26 cellular contexts compared by ENCODE assay signal in genomic region chr19:46725859-46726393, GRCh38. TPM values are rescaled to one million over a fixed set of nuclear protein-coding genes. Genes with fewer than 3 reads are reported as not detected.
A peak's percentile ranks its signal among the peaks of the same experiment; 100 is the strongest.
DNase-seq lines count a peak whose midpoint lies in the region; ATAC-seq, FAIRE-seq and TF ChIP-seq lines count a peak whose summit lies in the region.
"Had no signal": no experiment of that assay in that cellular context is flagged by ENCODE, and none has a peak within 500 bp of the region (broad histone marks: within the 10 kb centered on the region; RNA-seq: fewer than 3 reads in every experiment).

No MANE protein-coding gene starts in this region.

- no peak for TF ChIP-seq CTCF in liver (IDR thresholded peaks at IDR 0.05; ENCODE audit: low read depth, low read length, missing input control)

- no peak for ATAC-seq in Right ventricle myocardium inferior
- ATAC-seq in activated T-cell treated with anti-CD3 and anti-CD28 coated beads, Interleukin-2, amount 50 U/mL, for 4 hours, result no peak

- FAIRE-seq in RCC 7860 (lab: Jason Lieb, UNC), result no peak
- FAIRE-seq: GM19239 had no signal

- H3K27ac Mint-ChIP-seq in activated T-helper 1 cell treated with anti-CD3 and anti-CD28 coated beads, Interleukin-12 subunit alpha, Interleukin-12 subunit beta, Interleukin-2, Interleukin-4 antibody, amounts not matched to agents 30 ng/mL and 10 ng/mL and 1 ng/mL, durations not matched to agents 14 hours and 24 hours and 36 hours, result peak overlapping the region; percentile 23
- H3K27ac Mint-ChIP-seq: activated naive CD4-positive, alpha-beta T cell treated with anti-CD3 and anti-CD28 coated beads for 36 hours; activated T-cell treated with anti-CD3 and anti-CD28 coated beads, Interleukin-2, amount 50 U/mL, for 24 hours had no signal

- peaks cover 16 to 83% (median 42%) of the 10 kb centered on the region in 4 donors for H3K36me3 ChIP-seq in liver (ENCODE audit: control insufficient read depth in 4 of 4, insufficient read depth in 3 of 4, low read depth in 1 of 4, low read length in 3 of 4)

- H3K4me3 ChIP-seq in liver (ENCODE audit: low read depth in 1 of 3, low read length in 3 of 3), result no peak overlapping the region
- H3K4me3 ChIP-seq: esophagus squamous epithelium, lung, MG63, stomach, tibial artery had no signal

- H3K27me3 ChIP-seq in liver (ENCODE audit: control insufficient read depth in 4 of 4, insufficient read depth in 4 of 4, low read length in 3 of 4), result no peaks in the 10 kb centered on the region
- H3K27me3 ChIP-seq: esophagus squamous epithelium, MG63, stomach, tibial artery had no signal

- H3K4me1 ChIP-seq in liver (ENCODE audit: control insufficient read depth in 4 of 4, insufficient read depth in 4 of 4, low read length in 3 of 4), result peaks cover 0 to 14% (median 4%) of the 10 kb centered on the region in 4 donors

- DNase-seq in Right ventricle myocardium inferior (ENCODE audit: missing footprints) (peak; percentile 50), cardiac septum (ENCODE audit: low spot score) (no peak), SIG-M5 (lab: John Stamatoyannopoulos, UW) (no peak), RCC 7860 (ENCODE audit: low spot score) (no peak)
- DNase-seq in activated T-helper 1 cell treated with anti-CD3 and anti-CD28 coated beads, Interleukin-12 subunit alpha, Interleukin-12 subunit beta, Interleukin-2, Interleukin-4 antibody, amounts not matched to agents 30 ng/mL and 10 ng/mL and 1 ng/mL, durations not matched to agents 14 hours and 24 hours and 36 hours (ENCODE audit: low spot score), result no peak
- DNase-seq in stimulated activated CD4-positive, alpha-beta T cell treated with anti-CD3 and anti-CD28 coated beads, Interleukin-15, amount 100 ng/mL, for 24 hours, result no peak
- DNase-seq in activated T-cell treated with anti-CD3 and anti-CD28 coated beads, Interleukin-2, amount 50 U/mL, for 4 hours, result no peak
- DNase-seq: activated CD4-positive, alpha-beta T cell treated with anti-CD3 and anti-CD28 coated beads for 4 hours; activated naive CD4-positive, alpha-beta T cell treated with anti-CD3 and anti-CD28 coated beads for 36 hours; activated T-cell treated with anti-CD3 and anti-CD28 coated beads, Interleukin-2, amount 50 U/mL, for 24 hours; CD8-positive, alpha-beta memory T cell; cortex of kidney; DMS79; esophagus squamous epithelium; foreskin melanocyte; KBM-7; MG63; NCI-H1417 treated with DMSO at 0.1 percent for 48 hours; NCI-H2107; NCI-H446; nucleus accumbens; stomach; tibial artery had no signal

- no peak overlapping the region for H3K4me3 Mint-ChIP-seq in activated T-helper 1 cell treated with anti-CD3 and anti-CD28 coated beads, Interleukin-12 subunit alpha, Interleukin-12 subunit beta, Interleukin-2, Interleukin-4 antibody, amounts not matched to agents 30 ng/mL and 10 ng/mL and 1 ng/mL, durations not matched to agents 14 hours and 24 hours and 36 hours
- no peak overlapping the region for H3K4me3 Mint-ChIP-seq in activated T-cell treated with anti-CD3 and anti-CD28 coated beads, Interleukin-2, amount 50 U/mL, for 4 hours
- H3K4me3 Mint-ChIP-seq: activated naive CD4-positive, alpha-beta T cell treated with anti-CD3 and anti-CD28 coated beads for 36 hours; activated T-cell treated with anti-CD3 and anti-CD28 coated beads, Interleukin-2, amount 50 U/mL, for 24 hours; CD8-positive, alpha-beta memory T cell had no signal

- WGBS in liver, result 79% methylated on average over 9 of the region's 9 CpGs

- H3K4me1 Mint-ChIP-seq in activated T-helper 1 cell treated with anti-CD3 and anti-CD28 coated beads, Interleukin-12 subunit alpha, Interleukin-12 subunit beta, Interleukin-2, Interleukin-4 antibody, amounts not matched to agents 30 ng/mL and 10 ng/mL and 1 ng/mL, durations not matched to agents 14 hours and 24 hours and 36 hours (ENCODE audit: low read depth), result peaks cover 20% of the 10 kb centered on the region
- H3K4me1 Mint-ChIP-seq in activated T-cell treated with anti-CD3 and anti-CD28 coated beads, Interleukin-2, amount 50 U/mL, for 4 hours (ENCODE audit: low read depth), result peaks cover 14% of the 10 kb centered on the region

- TF ChIP-seq RAD21 in liver (IDR thresholded peaks at IDR 0.05), result no peak

- H3K27me3 Mint-ChIP-seq in activated T-helper 1 cell treated with anti-CD3 and anti-CD28 coated beads, Interleukin-12 subunit alpha, Interleukin-12 subunit beta, Interleukin-2, Interleukin-4 antibody, amounts not matched to agents 30 ng/mL and 10 ng/mL and 1 ng/mL, durations not matched to agents 14 hours and 24 hours and 36 hours (ENCODE audit: insufficient read depth), result no peaks in the 10 kb centered on the region
- H3K27me3 Mint-ChIP-seq in activated T-cell treated with anti-CD3 and anti-CD28 coated beads, Interleukin-2, amount 50 U/mL, for 4 hours (ENCODE audit: low read depth), result no peaks in the 10 kb centered on the region
- H3K27me3 Mint-ChIP-seq: activated T-cell treated with anti-CD3 and anti-CD28 coated beads, Interleukin-2, amount 50 U/mL, for 24 hours; CD8-positive, alpha-beta memory T cell had no signal

- intact Hi-C loops in Right ventricle myocardium inferior (cut with DNase I) (no loop called here), cardiac septum (cut with DNase I) (no loop called here)
- intact Hi-C loops in activated T-helper 1 cell treated with anti-CD3 and anti-CD28 coated beads, Interleukin-12 subunit alpha, Interleukin-12 subunit beta, Interleukin-2, Interleukin-4 antibody, amounts not matched to agents 30 ng/mL and 10 ng/mL and 1 ng/mL, durations not matched to agents 14 hours and 24 hours and 36 hours (cut with micrococcal nuclease), result no loop called here

- H3K27ac ChIP-seq in liver (ENCODE audit: low read depth in 1 of 2, low read length in 2 of 2), result no peak overlapping the region
- H3K27ac ChIP-seq: stomach, tibial artery had no signal

- no peaks in the 10 kb centered on the region for H3K9me3 Mint-ChIP-seq in activated T-helper 1 cell treated with anti-CD3 and anti-CD28 coated beads, Interleukin-12 subunit alpha, Interleukin-12 subunit beta, Interleukin-2, Interleukin-4 antibody, amounts not matched to agents 30 ng/mL and 10 ng/mL and 1 ng/mL, durations not matched to agents 14 hours and 24 hours and 36 hours
- H3K9me3 Mint-ChIP-seq in activated T-cell treated with anti-CD3 and anti-CD28 coated beads, Interleukin-2, amount 50 U/mL, for 4 hours, result no peaks in the 10 kb centered on the region
- H3K9me3 Mint-ChIP-seq: activated naive CD4-positive, alpha-beta T cell treated with anti-CD3 and anti-CD28 coated beads for 36 hours; activated T-cell treated with anti-CD3 and anti-CD28 coated beads, Interleukin-2, amount 50 U/mL, for 24 hours; CD8-positive, alpha-beta memory T cell had no signal

- H3K9me3 ChIP-seq in liver (ENCODE audit: control insufficient read depth in 4 of 4, low read length in 3 of 4), result no peaks in the 10 kb centered on the region
- H3K9me3 ChIP-seq: esophagus squamous epithelium, MG63, stomach, tibial artery had no signal

- H3K36me3 Mint-ChIP-seq in activated T-helper 1 cell treated with anti-CD3 and anti-CD28 coated beads, Interleukin-12 subunit alpha, Interleukin-12 subunit beta, Interleukin-2, Interleukin-4 antibody, amounts not matched to agents 30 ng/mL and 10 ng/mL and 1 ng/mL, durations not matched to agents 14 hours and 24 hours and 36 hours (ENCODE audit: low read depth), result peaks cover 38% of the 10 kb centered on the region
- H3K36me3 Mint-ChIP-seq in activated T-cell treated with anti-CD3 and anti-CD28 coated beads, Interleukin-2, amount 50 U/mL, for 4 hours (ENCODE audit: insufficient read depth), result peaks cover 35% of the 10 kb centered on the region

- H3K9ac ChIP-seq in liver (ENCODE audit: low read depth in 1 of 2, low read length in 2 of 2), result no peak overlapping the region

RNA-seq across cellular contexts. Expression of gene PRKD2, which starts 9.0 kb away (rescaled TPM):
- total RNA-seq in Right ventricle myocardium inferior (9.6 TPM), cardiac septum (13.3 TPM), liver (10 to 100 TPM in 1 of 2 donors, 1 to 10 TPM in 1; 8.5 to 14.4 TPM)
- total RNA-seq in activated T-helper 1 cell treated with anti-CD3 and anti-CD28 coated beads, Interleukin-12 subunit alpha, Interleukin-12 subunit beta, Interleukin-2, Interleukin-4 antibody, amounts not matched to agents 30 ng/mL and 10 ng/mL and 1 ng/mL, durations not matched to agents 14 hours and 24 hours and 36 hours, result 88.6 and 92.9 TPM in 2 replicates
- polyA plus RNA-seq in liver, result 10 to 100 TPM in 1 of 2 donors, 1 to 10 TPM in 1; 7.3 to 10.0 TPM
- 10 to 100 TPM; 45.3 to 59.8 (median 58.1) TPM for total RNA-seq in activated T-cell treated with anti-CD3 and anti-CD28 coated beads, Interleukin-2, amount 50 U/mL, for 4 hours

RNA-seq across cellular contexts. Expression of gene FKRP, which starts 19.9 kb away (rescaled TPM):
- total RNA-seq in Right ventricle myocardium inferior (16.2 TPM), cardiac septum (24.2 TPM), liver (10 to 100 TPM in 1 of 2 donors, 1 to 10 TPM in 1; 7.5 to 11.1 TPM)
- 25.1 and 26.6 TPM in 2 replicates for total RNA-seq in activated T-helper 1 cell treated with anti-CD3 and anti-CD28 coated beads, Interleukin-12 subunit alpha, Interleukin-12 subunit beta, Interleukin-2, Interleukin-4 antibody, amounts not matched to agents 30 ng/mL and 10 ng/mL and 1 ng/mL, durations not matched to agents 14 hours and 24 hours and 36 hours
- polyA plus RNA-seq in liver, result 1 to 10 TPM; 2.5 to 8.8 TPM
- total RNA-seq in activated T-cell treated with anti-CD3 and anti-CD28 coated beads, Interleukin-2, amount 50 U/mL, for 4 hours, result 10 to 100 TPM; 26.0 to 31.2 (median 28.9) TPM

RNA-seq across cellular contexts. Expression of gene STRN4, which starts 20.3 kb away (rescaled TPM):
- total RNA-seq in Right ventricle myocardium inferior (51.4 TPM), cardiac septum (54.2 TPM), liver (10 to 100 TPM; 29.4 to 29.9 TPM)
- total RNA-seq in activated T-helper 1 cell treated with anti-CD3 and anti-CD28 coated beads, Interleukin-12 subunit alpha, Interleukin-12 subunit beta, Interleukin-2, Interleukin-4 antibody, amounts not matched to agents 30 ng/mL and 10 ng/mL and 1 ng/mL, durations not matched to agents 14 hours and 24 hours and 36 hours, result 106 and 116 TPM in 2 replicates
- 10 to 100 TPM in 1 of 2 donors, 1 to 10 TPM in 1; 9.5 to 20.2 TPM for polyA plus RNA-seq in liver
- 10 to 100 TPM; 91.3 to 98.0 (median 96.7) TPM for total RNA-seq in activated T-cell treated with anti-CD3 and anti-CD28 coated beads, Interleukin-2, amount 50 U/mL, for 4 hours
